In genomic region chr15:64855206-64856000, GRCh38 we compare ENCODE assay signal across 8 cellular contexts. TPM values are rescaled to one million over a fixed set of nuclear protein-coding genes. Genes with fewer than 3 reads are reported as not detected.
DNase-seq lines count a peak whose midpoint lies in the region; ATAC-seq and TF ChIP-seq lines count a peak whose summit lies in the region.
"Had no signal": no experiment of that assay in that cellular context is flagged by ENCODE, and none has a peak within 500 bp of the region (broad histone marks: within the 10 kb centered on the region; RNA-seq: fewer than 3 reads in every experiment).

No MANE protein-coding gene starts in this region.

- H3K9ac ChIP-seq in GM23248 = peak overlapping the region; percentile 55; the same call in 1 of the 2 replicates

- no peaks in the 10 kb centered on the region for H3K27me3 Mint-ChIP-seq in stimulated activated naive B cell treated with anti-CD40 and anti-IgM and Interleukin-4, amounts not matched to agents 10 μg/mL and 1 μg/mL and 100 μg/mL, for 72 hours
- H3K27me3 Mint-ChIP-seq: activated B cell treated with CpG ODN at 0.5 μM for 24 hours had no signal

- in situ Hi-C loops in GM23248 (cut with MboI) = no loop called here

- no peak overlapping the region for H2AFZ ChIP-seq in GM23248

- no peaks in the 10 kb centered on the region for H3K9me2 ChIP-seq in GM23248 (ENCODE audit: insufficient read depth)

- peaks cover 37% of the 10 kb centered on the region for H3F3A ChIP-seq in GM23248 (ENCODE audit: insufficient read depth)

- no peaks in the 10 kb centered on the region for H3K9me3 Mint-ChIP-seq in stimulated activated naive B cell treated with anti-CD40 and anti-IgM and Interleukin-4, amounts not matched to agents 10 μg/mL and 1 μg/mL and 100 μg/mL, for 72 hours
- H3K9me3 Mint-ChIP-seq: activated B cell treated with CpG ODN at 0.5 μM for 24 hours had no signal

- peak overlapping the region; percentile 25 for H3K27ac Mint-ChIP-seq in stimulated activated naive B cell treated with anti-CD40 and anti-IgM and Interleukin-4, amounts not matched to agents 10 μg/mL and 1 μg/mL and 100 μg/mL, for 72 hours
- H3K27ac Mint-ChIP-seq: activated B cell treated with CpG ODN at 0.5 μM for 24 hours had no signal

- no peak overlapping the region for H3K4me3 Mint-ChIP-seq in stimulated activated naive B cell treated with anti-CD40 and anti-IgM and Interleukin-4, amounts not matched to agents 10 μg/mL and 1 μg/mL and 100 μg/mL, for 72 hours
- H3K4me3 Mint-ChIP-seq: activated B cell treated with CpG ODN at 0.5 μM for 24 hours had no signal

- no peaks in the 10 kb centered on the region for H3K27me3 ChIP-seq in GM23248 (replicated peaks; ENCODE audit: insufficient read depth)
- no peaks in the 10 kb centered on the region for H3K27me3 ChIP-seq in RWPE2 (ENCODE audit: insufficient read depth, poor library complexity, severe bottlenecking)
- no peaks in the 10 kb centered on the region for H3K27me3 ChIP-seq in heart right ventricle

- H4K20me1 ChIP-seq in GM23248 (ENCODE audit: insufficient read depth) = no peaks in the 10 kb centered on the region

- TF ChIP-seq CTCF in RWPE2 (IDR thresholded peaks at IDR 0.05; ENCODE audit: poor library complexity, severe bottlenecking) = no peak
- no peak for TF ChIP-seq CTCF in heart right ventricle (IDR thresholded peaks at IDR 0.05)

- DNase-seq in GM23248 (peak; percentile 76), RWPE2 (ENCODE audit: low spot score) (no peak), heart right ventricle (no peak), RKO (ENCODE audit: low spot score) (no peak)
- DNase-seq in stimulated activated naive B cell treated with anti-CD40 and anti-IgM and Interleukin-4, amounts not matched to agents 10 μg/mL and 1 μg/mL and 100 μg/mL, for 72 hours = no peak
- DNase-seq in stimulated activated CD4-positive, alpha-beta T cell treated with anti-CD3 and anti-CD28 coated beads, Interleukin-12 subunit alpha, Interleukin-12 subunit beta, amount 100 ng/mL, for 4 hours = no peak
- DNase-seq: activated B cell treated with CpG ODN at 0.5 μM for 24 hours had no signal

- peaks cover 89% of the 10 kb centered on the region for H3K79me2 ChIP-seq in GM23248 (ENCODE audit: insufficient read depth)

- H3K36me3 ChIP-seq in GM23248 (ENCODE audit: low read depth) (peaks cover 16% of the 10 kb centered on the region; the same call in 1 of the 2 replicates), RWPE2 (ENCODE audit: low read depth) (peaks cover 4% of the 10 kb centered on the region), heart right ventricle (peaks cover 0 to 100% (median 20%) of the 10 kb centered on the region in 9 donors)

- H3K4me1 Mint-ChIP-seq in stimulated activated naive B cell treated with anti-CD40 and anti-IgM and Interleukin-4, amounts not matched to agents 10 μg/mL and 1 μg/mL and 100 μg/mL, for 72 hours = peaks cover 48 to 75% of the 10 kb centered on the region in 2 donors

- H3K4me2 ChIP-seq in GM23248 (ENCODE audit: unreplicated experiment) = no peak overlapping the region

- H3K4me3 ChIP-seq in GM23248 (no peak overlapping the region), RWPE2 (ENCODE audit: severe bottlenecking) (no peak overlapping the region), heart right ventricle (no peak overlapping the region)

- H3K36me3 Mint-ChIP-seq in stimulated activated naive B cell treated with anti-CD40 and anti-IgM and Interleukin-4, amounts not matched to agents 10 μg/mL and 1 μg/mL and 100 μg/mL, for 72 hours = peaks cover 67 to 71% of the 10 kb centered on the region in 2 donors

- 34 to 41% methylated on average over 7 of the region's 7 CpGs for WGBS in GM23248 (ENCODE audit: low coverage in 1 of 2, low lambda C conversion rate in 2 of 2, missing lambda C conversion rate in 2 of 2), 2 experiments
- 73 to 87% methylated on average over 7 of the region's 7 CpGs for WGBS in heart right ventricle, 2 donors

- H3K27ac ChIP-seq in GM23248 (peak overlapping the region; percentile 81), RWPE2 (ENCODE audit: poor library complexity, severe bottlenecking) (no peak overlapping the region), heart right ventricle (peak overlapping the region in 8 of 10 donors; percentile 35 to 88 (median 68))

- peak; percentile 35; the same call in 2 of the 3 replicates for ATAC-seq in RWPE2 (ENCODE audit: low read depth)
- peak in 2 of 8 donors; percentile 9 to 20 for ATAC-seq in heart right ventricle
- ATAC-seq in stimulated activated naive B cell treated with anti-CD40 and anti-IgM and Interleukin-4, amounts not matched to agents 10 μg/mL and 1 μg/mL and 100 μg/mL, for 72 hours (replicated peaks) = no peak
- no peak for ATAC-seq in GM18511 (IDR thresholded peaks at IDR 0.05; ENCODE audit: unreplicated experiment)

- intact Hi-C loops in heart right ventricle (cut with DNase I) = no loop called here

- H3K4me1 ChIP-seq in GM23248 (ENCODE audit: insufficient read depth) (peaks cover 68% of the 10 kb centered on the region), RWPE2 (ENCODE audit: insufficient read depth, poor library complexity, severe bottlenecking) (peaks cover 16% of the 10 kb centered on the region), heart right ventricle (peaks cover 23 to 100% (median 67%) of the 10 kb centered on the region in 9 donors)

- H3K9me3 ChIP-seq in GM23248 (ENCODE audit: low read depth) (no peaks in the 10 kb centered on the region), RWPE2 (ENCODE audit: severe bottlenecking) (no peaks in the 10 kb centered on the region), heart right ventricle (no peaks in the 10 kb centered on the region)

RNA-seq across cellular contexts. Expression of gene PLEKHO2, which starts 13.7 kb away (rescaled TPM):
- total RNA-seq in GM23248 (2014; rRNA removed; shearing (Covaris generic)) = 27.2 and 35.3 TPM in 2 replicates
- polyA plus RNA-seq in GM23248 (2016; fragmentation: Nextera tagmentation; extraction: Ambion mirVana) = 30.7 and 32.3 TPM in 2 replicates
- total RNA-seq in heart right ventricle = 10 to 100 TPM in 3 of 10 donors, 1 to 10 TPM in 7; 5.9 to 24.2 (median 9.7) TPM
- polyA plus RNA-seq in heart right ventricle = 10 to 100 TPM in 1 of 2 donors, 1 to 10 TPM in 1; 7.2 to 10.2 TPM

RNA-seq across cellular contexts. Expression of gene PIF1, which starts 30.0 kb away (rescaled TPM):
- total RNA-seq in GM23248 (2014; rRNA removed; shearing (Covaris generic)) = 9.7 and 11.3 TPM in 2 replicates
- polyA plus RNA-seq in GM23248 (2016; fragmentation: Nextera tagmentation; extraction: Ambion mirVana) (7.0 and 8.1 TPM in 2 replicates), heart right ventricle (1 to 10 TPM in 1 of 2 donors, under 1 TPM in 1; 0.38 to 1.6 TPM)
- 1 to 10 TPM in 2 of 10 donors, under 1 TPM in 8; 0.22 to 2.9 (median 0.45) TPM for total RNA-seq in heart right ventricle

RNA-seq across cellular contexts. Expression of gene ANKDD1A, which starts 56.3 kb away (rescaled TPM):
- total RNA-seq in GM23248 (2014; rRNA removed; shearing (Covaris generic)) = 3.1 and 3.3 TPM in 2 replicates
- polyA plus RNA-seq in GM23248 (2016; fragmentation: Nextera tagmentation; extraction: Ambion mirVana) (2.7 and 3.5 TPM in 2 replicates), heart right ventricle (1 to 10 TPM; 1.1 to 1.9 TPM)
- total RNA-seq in heart right ventricle = 1 to 10 TPM in 7 of 10 donors, under 1 TPM in 3; 0.70 to 1.9 (median 1.3) TPM
